8 cellular contexts compared by ENCODE assay signal in the genomic region with DNA sequence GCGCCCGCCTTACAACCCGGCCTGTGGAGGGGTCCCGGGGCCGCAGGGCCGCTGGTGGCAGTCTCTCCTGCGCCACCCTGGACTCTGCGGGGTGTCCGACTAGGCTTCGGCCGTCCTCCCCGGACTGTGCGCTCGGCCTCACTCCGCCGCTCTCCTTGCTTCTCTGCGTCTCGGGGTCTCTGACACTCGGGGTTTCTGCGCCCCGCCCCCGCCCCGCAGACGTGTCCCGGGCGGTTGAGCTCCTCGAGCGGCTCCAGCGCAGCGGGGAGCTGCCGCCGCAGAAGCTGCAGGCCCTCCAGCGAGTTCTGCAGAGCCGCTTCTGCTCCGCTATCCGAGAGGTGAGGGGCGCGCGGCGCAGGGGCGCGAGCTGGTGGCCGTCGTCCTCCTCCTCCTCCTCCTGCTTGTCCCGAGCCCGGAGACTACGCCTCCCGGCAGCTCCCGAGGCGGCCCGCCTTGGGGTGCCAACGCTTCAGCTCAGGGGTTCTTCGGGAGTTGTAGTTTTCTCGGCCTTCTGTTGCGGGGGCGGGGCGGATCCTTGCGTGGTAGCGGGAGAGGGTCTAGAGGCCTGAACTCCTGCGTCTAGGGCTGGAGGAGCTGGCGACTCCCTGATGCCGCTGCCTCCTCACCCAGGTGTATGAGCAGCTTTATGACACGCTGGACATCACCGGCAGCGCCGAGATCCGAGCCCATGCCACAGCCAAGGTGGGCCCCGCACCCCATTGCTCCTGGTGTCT.
DNase-seq lines count a peak whose midpoint lies in the region; ATAC-seq and TF ChIP-seq lines count a peak whose summit lies in the region.

No MANE protein-coding gene starts in this region.

- H3K4me3 Mint-ChIP-seq in stimulated activated naive CD8-positive, alpha-beta T cell treated with anti-CD3 and anti-CD28 coated beads, Interleukin-15, amount 100 ng/mL, for 72 hours: peak overlapping the region; percentile 81 to 84

- no peak overlapping the region for H3K27ac Mint-ChIP-seq in stimulated activated naive CD8-positive, alpha-beta T cell treated with anti-CD3 and anti-CD28 coated beads, Interleukin-15, amount 100 ng/mL, for 72 hours

- H3K27me3 ChIP-seq in mucosa of stomach (ENCODE audit: control insufficient read depth, insufficient read depth, low read length): no peaks in the 10 kb centered on the region

- H3K27me3 Mint-ChIP-seq in stimulated activated naive CD8-positive, alpha-beta T cell treated with anti-CD3 and anti-CD28 coated beads, Interleukin-15, amount 100 ng/mL, for 72 hours: peaks cover 2% of the 10 kb centered on the region

- ATAC-seq in stimulated activated naive CD8-positive, alpha-beta T cell treated with anti-CD3 and anti-CD28 coated beads, Interleukin-15, amount 100 ng/mL, for 72 hours: no peak
- no peak for ATAC-seq in GM18868 (IDR thresholded peaks at IDR 0.05; ENCODE audit: unreplicated experiment)

- H3K4me3 ChIP-seq in epithelial cell of esophagus (ENCODE audit: low read length) (peak overlapping the region; percentile 64), mucosa of stomach (ENCODE audit: low read length) (peak overlapping the region; percentile 28)

- peaks cover 22% of the 10 kb centered on the region for H3K4me1 ChIP-seq in mucosa of stomach (ENCODE audit: control insufficient read depth, insufficient read depth, low read length)

- H3K4me1 Mint-ChIP-seq in stimulated activated naive CD8-positive, alpha-beta T cell treated with anti-CD3 and anti-CD28 coated beads, Interleukin-15, amount 100 ng/mL, for 72 hours: peaks cover 50% of the 10 kb centered on the region

- peak; percentile 48 for DNase-seq in DMS79 (lab: John Stamatoyannopoulos, UW)
- peak; percentile 34 for DNase-seq in NCI-H1092 (lab: John Stamatoyannopoulos, UW)
- peak; percentile 56 for DNase-seq in activated CD8-positive, alpha-beta memory T cell treated with anti-CD3 and anti-CD28 coated beads, Interleukin-2, amount 50 U/mL, for 4 hours
- DNase-seq in epithelial cell of esophagus (ENCODE audit: low read depth): peak; percentile 46
- DNase-seq in stimulated activated naive CD8-positive, alpha-beta T cell treated with anti-CD3 and anti-CD28 coated beads, Interleukin-15, amount 100 ng/mL, for 72 hours: peak; percentile 44 to 48
- no peak for DNase-seq in NCI-H2107 treated with DMSO at 0.1 percent for 48 hours (lab: John Stamatoyannopoulos, UW; ENCODE audit: unreplicated experiment)

- H3K9me3 ChIP-seq in mucosa of stomach (ENCODE audit: control insufficient read depth, low read length): no peaks in the 10 kb centered on the region

- H3K9ac ChIP-seq in mucosa of stomach (ENCODE audit: low read length): peak overlapping the region; percentile 41

- no peak for TF ChIP-seq CTCF in epithelial cell of esophagus (IDR thresholded peaks at IDR 0.05; ENCODE audit: insufficient read depth, low read depth, low read length, missing control alignments)

- no peaks in the 10 kb centered on the region for H3K36me3 ChIP-seq in mucosa of stomach (ENCODE audit: control insufficient read depth, insufficient read depth, low read length)

- no peaks in the 10 kb centered on the region for H3K9me3 Mint-ChIP-seq in stimulated activated naive CD8-positive, alpha-beta T cell treated with anti-CD3 and anti-CD28 coated beads, Interleukin-15, amount 100 ng/mL, for 72 hours
